Comparison of ENCODE assay signal across 1 cellular context in genomic region chr10:103765168-103765567, GRCh38.
TF ChIP-seq lines count a peak whose summit lies in the region.

No MANE protein-coding gene starts in this region.

TF ChIP-seq in SK-N-SH, 30 proteins besides CTCF, POLR2A, EP300 and RAD21 (continued from another document):
- no peak for TF ChIP-seq REST (IDR thresholded peaks at IDR 0.05; ENCODE audit: low read depth, low read length)
- TF ChIP-seq TCF12 (IDR thresholded peaks at IDR 0.05): peak; percentile 59
TF ChIP-seq in SK-N-SH: peak in this region for 6.
